In the genomic region with DNA sequence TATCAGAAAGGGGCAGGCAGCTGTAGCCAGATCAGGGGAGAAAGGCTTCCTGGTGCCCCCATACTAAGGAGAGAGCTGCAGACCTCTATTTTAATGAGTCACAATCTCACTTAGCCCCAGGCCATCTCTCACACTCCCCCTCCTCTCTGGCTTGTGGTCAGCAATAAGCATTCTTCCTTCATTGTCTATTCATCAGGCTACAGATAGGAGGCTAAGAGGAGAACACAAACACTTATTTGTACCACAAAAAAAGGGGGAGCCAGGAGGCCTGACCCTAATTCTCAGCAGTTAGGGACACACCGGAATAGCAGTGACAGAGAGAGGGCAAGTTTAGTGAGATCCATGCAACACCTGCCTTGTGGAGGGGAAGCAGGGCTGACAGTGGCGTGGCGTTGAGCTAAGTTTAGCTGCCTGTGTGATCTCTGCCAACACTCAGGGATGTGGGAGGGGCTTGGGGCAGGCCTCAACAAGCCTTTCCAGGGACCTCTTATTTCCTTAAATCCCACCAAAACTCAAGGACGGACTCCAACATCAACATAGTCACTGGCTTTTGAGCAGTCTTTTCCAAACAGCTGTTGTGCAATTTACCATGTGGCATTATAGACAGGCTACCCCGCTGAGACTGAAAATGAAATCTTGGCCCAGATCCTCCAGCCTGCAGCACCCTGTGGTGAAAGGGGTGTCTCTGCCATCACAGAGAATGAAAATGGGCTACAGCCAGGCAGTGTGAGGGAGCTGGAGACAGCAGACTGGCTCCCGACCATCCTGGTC, we compare ENCODE assay signal across 9 cellular contexts.
DNase-seq lines count a peak whose midpoint lies in the region; ATAC-seq and TF ChIP-seq lines count a peak whose summit lies in the region.
"Had no signal": no experiment of that assay in that cellular context is flagged by ENCODE, and none has a peak within 500 bp of the region (broad histone marks: within the 10 kb centered on the region; RNA-seq: fewer than 3 reads in every experiment).

No MANE protein-coding gene starts in this region.

- H3K4me1 ChIP-seq in GM23338 (ENCODE audit: insufficient read depth) (peaks cover 14% of the 10 kb centered on the region), transverse colon (peaks cover 0 to 6% (median 2%) of the 10 kb centered on the region in 4 donors)
- H3K4me1 ChIP-seq in effector memory CD4-positive, alpha-beta T cell (ENCODE audit: control insufficient read depth, insufficient read depth, low read length, poor library complexity, severe bottlenecking): peaks cover 1% of the 10 kb centered on the region

- ATAC-seq in GM23338 (peak; percentile 62), GM19023 (IDR thresholded peaks at IDR 0.05; ENCODE audit: unreplicated experiment) (no peak)
- ATAC-seq: GM12878 had no signal

- no peak overlapping the region for H3K27ac Mint-ChIP-seq in GM23338

- H3K27ac ChIP-seq in GM23338 (ENCODE audit: low read depth): no peak overlapping the region
- no peak overlapping the region for H3K27ac ChIP-seq in effector memory CD4-positive, alpha-beta T cell (ENCODE audit: insufficient read depth, low read length, poor library complexity, severe bottlenecking)
- no peak overlapping the region for H3K27ac ChIP-seq in transverse colon

- intact Hi-C loops in transverse colon (cut with DNase I; ENCODE audit: low total_unique reads): no loop called here

- in situ Hi-C loops in transverse colon (cut with MboI; ENCODE audit: low pct_ligation_motif_present in 1 of 4, low pct_unique_long_range_greater_than_20kb in 1 of 4, low sequenced_read_pairs in 3 of 4): no loop called here

- 64 to 94% methylated on average over 2 to 6 of the region's 6 CpGs for WGBS in transverse colon (ENCODE audit: low coverage in 1 of 2), 2 donors

- H3K9me3 Mint-ChIP-seq in GM23338: peaks cover 8% of the 10 kb centered on the region; the same call in 1 of the 3 replicates

- peaks cover 1% of the 10 kb centered on the region for H3K27me3 Mint-ChIP-seq in GM23338 (ENCODE audit: insufficient read depth, low read depth, poor library complexity)

- peaks cover 20% of the 10 kb centered on the region for H3K4me1 Mint-ChIP-seq in GM23338

- no peak overlapping the region for H3K4me2 ChIP-seq in GM23338

- TF ChIP-seq CTCF in GM23338 (conservative IDR thresholded peaks at IDR 0.05; ENCODE audit: low read depth in 2 of 2): no peak
- no peak for TF ChIP-seq CTCF in transverse colon (IDR thresholded peaks at IDR 0.05)

- H3K36me3 Mint-ChIP-seq in GM23338 (ENCODE audit: low read depth): no peaks in the 10 kb centered on the region; the same call in 2 of the 3 replicates

- no peaks in the 10 kb centered on the region for H3K9me3 ChIP-seq in effector memory CD4-positive, alpha-beta T cell (ENCODE audit: control insufficient read depth, low read length)
- no peaks in the 10 kb centered on the region for H3K9me3 ChIP-seq in transverse colon

- H3K27me3 ChIP-seq in GM23338 (ENCODE audit: insufficient read depth) (no peaks in the 10 kb centered on the region), transverse colon (peaks cover 3% of the 10 kb centered on the region)
- H3K27me3 ChIP-seq in effector memory CD4-positive, alpha-beta T cell (replicated peaks; ENCODE audit: control insufficient read depth, insufficient read depth, low read length, poor library complexity, severe bottlenecking): peaks cover 4% of the 10 kb centered on the region

- TF ChIP-seq POLR2A in transverse colon (IDR thresholded peaks at IDR 0.05): no peak

- TF ChIP-seq EP300 in transverse colon (IDR thresholded peaks at IDR 0.05; ENCODE audit: low read depth): no peak

- H3K79me2 ChIP-seq in GM23338 (replicated peaks; ENCODE audit: insufficient read depth): no peaks in the 10 kb centered on the region

- H3K36me3 ChIP-seq in GM23338 (ENCODE audit: insufficient read depth) (no peaks in the 10 kb centered on the region), transverse colon (no peaks in the 10 kb centered on the region)
- no peaks in the 10 kb centered on the region for H3K36me3 ChIP-seq in effector memory CD4-positive, alpha-beta T cell (ENCODE audit: control insufficient read depth, insufficient read depth, low read length)

- peaks cover 3% of the 10 kb centered on the region; the same call in 1 of the 2 replicates for H3K9me2 ChIP-seq in GM23338 (ENCODE audit: insufficient read depth)

- no peaks in the 10 kb centered on the region for H3F3A ChIP-seq in GM23338 (replicated peaks; ENCODE audit: low read depth)

- H4K20me1 ChIP-seq in GM23338 (replicated peaks; ENCODE audit: insufficient read depth): no peaks in the 10 kb centered on the region

- no peak overlapping the region for H3K4me3 Mint-ChIP-seq in GM23338

- H3K4me3 ChIP-seq in GM23338: no peak overlapping the region
- H3K4me3 ChIP-seq in effector memory CD4-positive, alpha-beta T cell (ENCODE audit: insufficient read depth, low read depth, low read length, poor library complexity, severe bottlenecking): no peak overlapping the region
- no peak overlapping the region for H3K4me3 ChIP-seq in transverse colon
- H3K4me3 ChIP-seq: GM12878 had no signal

- no peak for DNase-seq in GM23338 (ENCODE audit: low spot score)
- peak; percentile 90 for DNase-seq in NCI-H524 treated with DMSO at 0.1 percent for 48 hours (lab: John Stamatoyannopoulos, UW)
- peak; percentile 85 for DNase-seq in epidermal melanocyte (ENCODE audit: insufficient read length, low spot score)
- peak; percentile 20 for DNase-seq in pons (ENCODE audit: low spot score)
- DNase-seq in effector memory CD4-positive, alpha-beta T cell: no peak
- no peak for DNase-seq in germinal center (ENCODE audit: low spot score)
- no peak for DNase-seq in transverse colon

- H2AFZ ChIP-seq in GM23338: peak overlapping the region; percentile 81

TF ChIP-seq in GM23338, 12 proteins besides CTCF, POLR2A, EP300 and RAD21:
- no peak for TF ChIP-seq EZH2phosphoT487 (IDR thresholded peaks at IDR 0.05; ENCODE audit: unreplicated experiment)

Comparison
In these comparisons a context has a peak if more than half of its experiments do, and no peak if none do; other contexts are left out.
1. DNase-seq: peak in NCI-H524 treated with DMSO at 0.1 percent for 48 hours (single experiment), epidermal melanocyte (single experiment) and pons (single experiment); none in GM23338 (single experiment), effector memory CD4-positive, alpha-beta T cell (0 of 3), germinal center (single experiment) and transverse colon (single experiment).